ENCODE assay signal across 2 cellular contexts in the genomic region with DNA sequence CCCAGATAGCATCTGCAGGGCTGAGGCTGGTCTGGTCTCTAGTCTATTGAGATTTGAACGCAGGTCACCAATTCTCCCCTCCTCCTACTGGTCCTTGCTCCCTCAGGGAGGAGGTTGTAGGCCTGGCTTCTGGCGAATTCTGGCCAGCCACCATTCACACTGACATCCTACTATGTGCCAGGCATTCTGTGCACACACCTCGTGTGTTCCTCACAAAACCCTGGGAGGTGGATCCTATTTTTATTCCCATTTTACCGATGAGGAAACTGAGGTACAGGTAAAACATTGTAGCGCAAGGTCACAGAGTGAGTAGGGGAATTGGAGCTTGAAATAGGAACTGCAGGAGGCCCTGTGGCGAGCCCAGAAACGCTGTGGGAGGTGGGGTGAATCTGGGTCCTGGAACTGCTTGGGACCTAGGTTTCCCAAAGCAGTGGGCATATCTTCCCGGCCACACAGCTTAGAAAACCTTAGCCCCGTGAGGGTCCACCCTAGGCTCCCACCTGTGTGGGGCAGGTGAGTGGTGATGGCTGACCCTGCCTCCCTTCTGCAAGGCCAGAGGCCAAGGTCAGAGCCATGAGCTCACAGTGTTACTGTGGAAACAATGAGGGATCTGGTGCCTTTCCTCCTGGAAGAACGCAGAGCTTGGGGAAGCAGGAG.
A peak's percentile ranks its signal among the peaks of the same experiment; 100 is the strongest.
TF ChIP-seq lines count a peak whose summit lies in the region.

No MANE protein-coding gene starts in this region.

TF ChIP-seq in HepG2, 621 proteins besides CTCF, POLR2A, EP300 and RAD21:
- TF ChIP-seq ZEB1 (IDR thresholded peaks at IDR 0.05; ENCODE audit: insufficient replicate concordance, low read depth) (peak; percentile 93), MTA1 (CRISPR knock-in tag; IDR thresholded peaks at IDR 0.05; ENCODE audit: borderline replicate concordance) (0 out of 2 replicates have a peak, but pooled peaks have one; percentile 31), SAP130 (CRISPR knock-in tag; IDR thresholded peaks at IDR 0.05; ENCODE audit: low read depth) (0 out of 2 replicates have a peak, but pooled peaks have one; percentile 6), NR2F1 (CRISPR knock-in tag; IDR thresholded peaks at IDR 0.05) (peak in 1 of 2 experiments; percentile 56; a peak in 2 of 4 replicates), SALL1 (CRISPR knock-in tag; IDR thresholded peaks at IDR 0.05) (peak; percentile 22; the same call in 1 of the 2 replicates), GATAD2A (CRISPR knock-in tag; IDR thresholded peaks at IDR 0.05) (no peak), PITX1 (CRISPR knock-in tag; IDR thresholded peaks at IDR 0.05) (0 out of 2 replicates have a peak, but pooled peaks have one; percentile 27), NR2F6 (IDR thresholded peaks at IDR 0.05) (peak; percentile 72), NR2F6 (CRISPR knock-in tag; IDR thresholded peaks at IDR 0.05) (peak; percentile 70; the same call in 1 of the 2 replicates), BCL6 (CRISPR knock-in tag; IDR thresholded peaks at IDR 0.05) (no peak), MEIS1 (CRISPR knock-in tag; IDR thresholded peaks at IDR 0.05; ENCODE audit: borderline replicate concordance) (0 out of 2 replicates have a peak, but pooled peaks have one; percentile 44), PCBP2 (optimal IDR thresholded peaks at IDR 0.05; ENCODE audit: low read depth, low read length, poor library complexity, severe bottlenecking) (no peak), ZKSCAN1 (IDR thresholded peaks at IDR 0.05; ENCODE audit: low read length) (peak; percentile 68), NR2F2 (IDR thresholded peaks at IDR 0.05; ENCODE audit: borderline replicate concordance, low read depth) (peak; percentile 41; the same call in 1 of the 2 replicates), ZNF605 (CRISPR knock-in tag; IDR thresholded peaks at IDR 0.05) (0 out of 2 replicates have a peak, but pooled peaks have one; percentile 47)
- TF ChIP-seq, protein P1, sequence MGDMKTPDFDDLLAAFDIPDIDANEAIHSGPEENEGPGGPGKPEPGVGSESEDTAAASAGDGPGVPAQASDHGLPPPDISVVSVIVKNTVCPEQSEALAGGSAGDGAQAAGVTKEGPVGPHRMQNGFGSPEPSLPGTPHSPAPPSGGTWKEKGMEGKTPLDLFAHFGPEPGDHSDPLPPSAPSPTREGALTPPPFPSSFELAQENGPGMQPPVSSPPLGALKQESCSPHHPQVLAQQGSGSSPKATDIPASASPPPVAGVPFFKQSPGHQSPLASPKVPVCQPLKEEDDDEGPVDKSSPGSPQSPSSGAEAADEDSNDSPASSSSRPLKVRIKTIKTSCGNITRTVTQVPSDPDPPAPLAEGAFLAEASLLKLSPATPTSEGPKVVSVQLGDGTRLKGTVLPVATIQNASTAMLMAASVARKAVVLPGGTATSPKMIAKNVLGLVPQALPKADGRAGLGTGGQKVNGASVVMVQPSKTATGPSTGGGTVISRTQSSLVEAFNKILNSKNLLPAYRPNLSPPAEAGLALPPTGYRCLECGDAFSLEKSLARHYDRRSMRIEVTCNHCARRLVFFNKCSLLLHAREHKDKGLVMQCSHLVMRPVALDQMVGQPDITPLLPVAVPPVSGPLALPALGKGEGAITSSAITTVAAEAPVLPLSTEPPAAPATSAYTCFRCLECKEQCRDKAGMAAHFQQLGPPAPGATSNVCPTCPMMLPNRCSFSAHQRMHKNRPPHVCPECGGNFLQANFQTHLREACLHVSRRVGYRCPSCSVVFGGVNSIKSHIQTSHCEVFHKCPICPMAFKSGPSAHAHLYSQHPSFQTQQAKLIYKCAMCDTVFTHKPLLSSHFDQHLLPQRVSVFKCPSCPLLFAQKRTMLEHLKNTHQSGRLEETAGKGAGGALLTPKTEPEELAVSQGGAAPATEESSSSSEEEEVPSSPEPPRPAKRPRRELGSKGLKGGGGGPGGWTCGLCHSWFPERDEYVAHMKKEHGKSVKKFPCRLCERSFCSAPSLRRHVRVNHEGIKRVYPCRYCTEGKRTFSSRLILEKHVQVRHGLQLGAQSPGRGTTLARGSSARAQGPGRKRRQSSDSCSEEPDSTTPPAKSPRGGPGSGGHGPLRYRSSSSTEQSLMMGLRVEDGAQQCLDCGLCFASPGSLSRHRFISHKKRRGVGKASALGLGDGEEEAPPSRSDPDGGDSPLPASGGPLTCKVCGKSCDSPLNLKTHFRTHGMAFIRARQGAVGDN (CRISPR knock-in tag; IDR thresholded peaks at IDR 0.05), result peak; percentile 29

TF ChIP-seq in H1, 55 proteins besides CTCF, POLR2A, EP300 and RAD21:
- TF ChIP-seq HDAC2 (IDR thresholded peaks at IDR 0.05; ENCODE audit: borderline replicate concordance in 1 of 2, low read depth in 2 of 2, low read length in 2 of 2) (no peak), CBX8 (IDR thresholded peaks at IDR 0.05; ENCODE audit: borderline replicate concordance, low read depth, low read length) (no peak)
